Comparison of ENCODE assay signal across 14 cellular contexts in genomic region chr16:70805787-70806186, GRCh38. TPM values are rescaled to one million over a fixed set of nuclear protein-coding genes. Genes with fewer than 3 reads are reported as not detected.
A peak's percentile ranks its signal among the peaks of the same experiment; 100 is the strongest.
DNase-seq lines count a peak whose midpoint lies in the region; ATAC-seq, FAIRE-seq and TF ChIP-seq lines count a peak whose summit lies in the region.
"Had no signal": no experiment of that assay in that cellular context is flagged by ENCODE, and none has a peak within 500 bp of the region (broad histone marks: within the 10 kb centered on the region; RNA-seq: fewer than 3 reads in every experiment).

No MANE protein-coding gene starts in this region.

- H3K4me1 ChIP-seq in K562 (replicated peaks in 1 of 2; ENCODE audit: control insufficient read depth in 2 of 2, insufficient read depth in 2 of 2, low read length in 2 of 2) (peaks cover 4% of the 10 kb centered on the region in 2 experiments; a peak in 2 of 5 replicates), colonic mucosa (no peaks in the 10 kb centered on the region)
- H3K4me1 ChIP-seq: left lung, tibial artery had no signal

- H3K27me3 ChIP-seq in AG04450 (ENCODE audit: control insufficient read depth, insufficient read depth, low read length) (no peaks in the 10 kb centered on the region), K562 (ENCODE audit: control insufficient read depth in 2 of 2, insufficient read depth in 2 of 2, low read length in 2 of 2) (peaks cover 20 to 38% of the 10 kb centered on the region in 2 experiments), colonic mucosa (no peaks in the 10 kb centered on the region)

- no peak overlapping the region for H2AFZ ChIP-seq in K562 (ENCODE audit: low read depth, low read length)

- H3K9ac ChIP-seq in K562 (ENCODE audit: insufficient read depth in 1 of 2, low read depth in 2 of 2, low read length in 2 of 2) (no peak overlapping the region), colonic mucosa (ENCODE audit: low read depth in 2 of 2, low read length in 2 of 2) (no peak overlapping the region)

- intact Hi-C loops in K562 (cut with micrococcal nuclease) (no loop called here), colonic mucosa (cut with DNase I) (no loop called here)

- no peak overlapping the region for H3K27ac ChIP-seq in AG04450 (ENCODE audit: low read depth, low read length)
- no peak overlapping the region for H3K27ac ChIP-seq in K562 (ENCODE audit: extremely low read depth, low read depth, low read length)
- H3K27ac ChIP-seq in colonic mucosa: no peak overlapping the region
- H3K27ac ChIP-seq: tibial artery had no signal

- no peaks in the 10 kb centered on the region for H4K20me1 ChIP-seq in K562 (replicated peaks; ENCODE audit: control insufficient read depth, insufficient read depth, low read length)

- FAIRE-seq in HTR-8/SVneo (lab: Jason Lieb, UNC) (peak; percentile 79), K562 (lab: Jason Lieb, UNC) (no peak)
- FAIRE-seq: GM12891 had no signal

- H3K36me3 ChIP-seq in K562 (ENCODE audit: control insufficient read depth, insufficient read depth, low read length) (no peaks in the 10 kb centered on the region), colonic mucosa (no peaks in the 10 kb centered on the region)
- H3K36me3 ChIP-seq: left lung, tibial artery had no signal

- H3K9me1 ChIP-seq in K562 (ENCODE audit: control insufficient read depth, insufficient read depth, low read length): no peaks in the 10 kb centered on the region

- H3K9me3 ChIP-seq in AG04450 (ENCODE audit: control insufficient read depth, insufficient read depth, low read length) (peaks cover 3% of the 10 kb centered on the region; the same call in 1 of the 2 replicates), K562 (replicated peaks; ENCODE audit: control insufficient read depth, insufficient read depth, low read depth, low read length) (no peaks in the 10 kb centered on the region; the same call in 1 of the 2 replicates), colonic mucosa (no peaks in the 10 kb centered on the region)
- H3K9me3 ChIP-seq: left lung had no signal

- ATAC-seq in K562 (no peak), HG03045 (IDR thresholded peaks at IDR 0.05; ENCODE audit: unreplicated experiment) (no peak), GM21381 (IDR thresholded peaks at IDR 0.05; ENCODE audit: unreplicated experiment) (no peak), HG03139 (IDR thresholded peaks at IDR 0.05; ENCODE audit: unreplicated experiment) (no peak)
- ATAC-seq: left lung had no signal

- TF ChIP-seq RAD21 in K562 (CRISPR knock-in tag; conservative IDR thresholded peaks at IDR 0.05 in 1 of 2, IDR thresholded peaks at IDR 0.05 in 1 of 2): no peak

- no peak overlapping the region for H3K4me3 ChIP-seq in AG04450 (ENCODE audit: low read depth, low read length)
- no peak overlapping the region for H3K4me3 ChIP-seq in K562
- no peak overlapping the region for H3K4me3 ChIP-seq in colonic mucosa
- H3K4me3 ChIP-seq: left lung, tibial artery had no signal

- DNase-seq in AG04450 (ENCODE audit: low read depth, low spot score) (peak; percentile 38), HTR-8/SVneo (ENCODE audit: insufficient read length, low spot score) (peak; percentile 48), K562 (ENCODE audit: extremely low read depth in 1 of 4, low spot score in 3 of 4) (no peak), hepatic stellate cell (ENCODE audit: low spot score) (peak; percentile 73), colonic mucosa (no peak)
- DNase-seq: activated CD4-positive, CD25-positive, alpha-beta regulatory T cell; amniotic stem cell; left lung; SW 1271; tibial artery had no signal

- POLR2A ChIA-PET in AG04450 (lab: Yijun Ruan, JAX): no interaction called here
- POLR2A ChIA-PET in K562 (lab: Yijun Ruan, JAX): no interaction called here

- TF ChIP-seq POLR2A in K562 (conservative IDR thresholded peaks at IDR 0.05): no peak

- whole genome bisulfite sequencing in K562 (ENCODE audit: insufficient coverage, low coverage, missing lambda C conversion rate): 0% methylated on average over 3 of the region's 3 CpGs

- TF ChIP-seq CTCF in AG04450 (IDR thresholded peaks at IDR 0.05; ENCODE audit: low read depth, low read length) (no peak), K562 (IDR thresholded peaks at IDR 0.05 in 2 of 3, conservative IDR thresholded peaks at IDR 0.05 in 1 of 3; ENCODE audit: insufficient read depth in 2 of 3, low read depth in 1 of 3, low read length in 3 of 3) (no peak), colonic mucosa (IDR thresholded peaks at IDR 0.05) (no peak)

- BruUV-seq in K562 (replicated peaks; lab: Mats Ljungman, UMichigan): no TSS peak

- no peak for TF ChIP-seq EP300 in K562 (IDR thresholded peaks at IDR 0.05; ENCODE audit: low read length)

- CTCF ChIA-PET in AG04450 (lab: Charles Lee) (no interaction called here), K562 (lab: Yijun Ruan, JAX; ENCODE audit: low intra/inter-chr PET ratio) (no interaction called here)

- in situ Hi-C loops in K562 (cut with MboI): no loop called here

- no peak overlapping the region for H3K4me2 ChIP-seq in K562 (ENCODE audit: insufficient read depth, low read length)

- peaks cover 2% of the 10 kb centered on the region; the same call in 1 of the 3 replicates for H3K79me2 ChIP-seq in K562 (ENCODE audit: control insufficient read depth, insufficient read depth, low read length)

TF ChIP-seq in K562, 482 proteins besides CTCF, POLR2A, EP300 and RAD21:
- TF ChIP-seq ZNF76 (CRISPR knock-in tag; IDR thresholded peaks at IDR 0.05; ENCODE audit: borderline replicate concordance) (no peak), FOSL1 (tag; conservative IDR thresholded peaks at IDR 0.05) (peak; percentile 49), TSC22D4 (tag; IDR thresholded peaks at IDR 0.05) (no peak), MAFG (tag; conservative IDR thresholded peaks at IDR 0.05) (0 out of 2 replicates have a peak, but pooled peaks have one; percentile 1), ZNF134 (CRISPR knock-in tag; conservative IDR thresholded peaks at IDR 0.05) (no peak), ATF3 (IDR thresholded peaks at IDR 0.05) (0 out of 2 replicates have a peak, but pooled peaks have one; percentile 21), ATF3 (CRISPR knock-in tag; conservative IDR thresholded peaks at IDR 0.05) (no peak), PRPF4 (IDR thresholded peaks at IDR 0.05; ENCODE audit: insufficient read depth, low read depth, low read length, poor library complexity, severe bottlenecking) (no peak)
- TF ChIP-seq, protein P1, sequence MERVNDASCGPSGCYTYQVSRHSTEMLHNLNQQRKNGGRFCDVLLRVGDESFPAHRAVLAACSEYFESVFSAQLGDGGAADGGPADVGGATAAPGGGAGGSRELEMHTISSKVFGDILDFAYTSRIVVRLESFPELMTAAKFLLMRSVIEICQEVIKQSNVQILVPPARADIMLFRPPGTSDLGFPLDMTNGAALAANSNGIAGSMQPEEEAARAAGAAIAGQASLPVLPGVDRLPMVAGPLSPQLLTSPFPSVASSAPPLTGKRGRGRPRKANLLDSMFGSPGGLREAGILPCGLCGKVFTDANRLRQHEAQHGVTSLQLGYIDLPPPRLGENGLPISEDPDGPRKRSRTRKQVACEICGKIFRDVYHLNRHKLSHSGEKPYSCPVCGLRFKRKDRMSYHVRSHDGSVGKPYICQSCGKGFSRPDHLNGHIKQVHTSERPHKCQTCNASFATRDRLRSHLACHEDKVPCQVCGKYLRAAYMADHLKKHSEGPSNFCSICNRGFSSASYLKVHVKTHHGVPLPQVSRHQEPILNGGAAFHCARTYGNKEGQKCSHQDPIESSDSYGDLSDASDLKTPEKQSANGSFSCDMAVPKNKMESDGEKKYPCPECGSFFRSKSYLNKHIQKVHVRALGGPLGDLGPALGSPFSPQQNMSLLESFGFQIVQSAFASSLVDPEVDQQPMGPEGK (CRISPR knock-in tag; IDR thresholded peaks at IDR 0.05; ENCODE audit: borderline replicate concordance): no peak

RNA-seq across cellular contexts. Expression of gene VAC14, which starts 4.8 kb away (rescaled TPM):
- polyA plus RNA-seq in AG04450 (2011; rRNA removed) (30.2 and 38.6 TPM in 2 replicates), K562 (2011; rRNA removed) (13.8 and 26.1 TPM in 2 replicates), K562 (2014; fragmentation: Illumina TruSeq; extraction: Trizol) (33.6 and 42.1 TPM in 2 replicates), K562 (2014; fragmentation: Nextera tagmentation; extraction: Ambion mirVana) (1 to 10 TPM; 1.3 to 3.3 TPM), K562 (2014; rRNA removed) (27.0 and 31.3 TPM in 2 replicates)
- polyA minus RNA-seq in AG04450 (2011; rRNA and poly(A)+ RNA removed): 49.3 and 61.4 TPM in 2 replicates
- total RNA-seq in K562 (2011; cell fraction: chromatin; rRNA removed; ENCODE audit: low replicate concordance): 45.2 and 136 TPM in 2 replicates
- total RNA-seq in K562 (2011; cell fraction: nucleolus; rRNA removed): 58.6 and 60.4 TPM in 2 replicates
- 39.1 and 43.8 TPM in 2 replicates for total RNA-seq in K562 (2011; cell fraction: nucleoplasm; rRNA removed)
- total RNA-seq in K562 (2014; rRNA removed) (38.4 and 47.2 TPM in 2 replicates), K562 (2014; rRNA removed; fragmentation: Illumina TruSeq; extraction: Trizol) (8.6 and 12.0 TPM in 2 replicates), K562 (2015; rRNA removed; fragmentation: Illumina TruSeq; extraction: Trizol) (26.6 and 29.4 TPM in 2 replicates), K562 (2021) (36.7 and 41.6 TPM in 2 replicates), colonic mucosa (10 to 100 TPM; 20.7 to 41.8 TPM)
- polyA plus RNA-seq in K562 (2011; cell fraction: cytosol; rRNA removed): 19.2 and 38.0 TPM in 2 replicates
- polyA plus RNA-seq in K562 (2011; cell fraction: nucleus; rRNA removed): 25.6 and 51.5 TPM in 2 replicates
- 39.3 and 41.6 TPM in 2 replicates for polyA plus RNA-seq in K562 (2012)
- 17.6 and 24.3 TPM in 2 replicates for polyA minus RNA-seq in K562 (2011; rRNA and poly(A)+ RNA removed)
- polyA minus RNA-seq in K562 (2011; cell fraction: cytosol; rRNA and poly(A)+ RNA removed): 27.8 and 38.5 TPM in 2 replicates
- 21.9 and 23.3 TPM in 2 replicates for polyA minus RNA-seq in K562 (2011; cell fraction: nucleus; rRNA and poly(A)+ RNA removed)

Comparison
In these comparisons a context has a peak if more than half of its experiments do, and no peak if none do; other contexts are left out.
1. DNase-seq: peak in AG04450 (single experiment), HTR-8/SVneo (single experiment) and hepatic stellate cell (single experiment); none in K562 (0 of 4) and colonic mucosa (single experiment).